ENCODE assay signal across 2 cellular contexts in the genomic region with DNA sequence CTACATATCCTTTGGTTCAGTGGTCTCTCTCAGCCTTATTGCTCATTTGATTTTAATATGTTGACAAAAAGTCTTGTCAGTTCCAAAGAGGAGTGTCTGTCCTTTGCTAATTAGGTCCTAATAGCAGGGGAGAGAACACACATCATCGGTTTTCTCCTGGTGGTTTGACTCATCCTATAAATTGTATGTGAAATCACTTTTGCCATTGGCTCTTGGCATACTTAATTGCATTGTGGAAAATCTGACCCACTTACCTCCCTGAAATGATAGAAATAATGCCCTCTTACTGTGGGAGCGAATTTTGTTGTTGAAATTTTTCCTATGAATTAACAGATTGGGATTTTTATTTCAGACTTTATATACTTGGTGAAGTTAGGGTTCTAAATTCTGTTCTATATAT.
TF ChIP-seq lines count a peak whose summit lies in the region.

No MANE protein-coding gene starts in this region.

TF ChIP-seq in HEK293, 187 proteins besides CTCF, POLR2A, EP300 and RAD21:
- no peak for TF ChIP-seq ZNF169 (tag by site-specific recombination; IDR thresholded peaks at IDR 0.05)
- no peak for TF ChIP-seq ZNF623 (tag by site-specific recombination; IDR thresholded peaks at IDR 0.05)
- peak; percentile 62 for TF ChIP-seq SP7 (tag by site-specific recombination; IDR thresholded peaks at IDR 0.05)

TF ChIP-seq in K562, 482 proteins besides CTCF, POLR2A, EP300 and RAD21:
- TF ChIP-seq ZNF41 (CRISPR knock-in tag; conservative IDR thresholded peaks at IDR 0.05) (no peak), SAFB (IDR thresholded peaks at IDR 0.05; ENCODE audit: borderline replicate concordance, low read depth, low read length) (no peak), ZNF354B (CRISPR knock-in tag; IDR thresholded peaks at IDR 0.05) (no peak), HDAC8 (tag; IDR thresholded peaks at IDR 0.05) (no peak), BACH1 (tag; IDR thresholded peaks at IDR 0.05) (no peak), GABPA (tag; conservative IDR thresholded peaks at IDR 0.05; ENCODE audit: low read depth) (no peak), RBM39 (optimal IDR thresholded peaks at IDR 0.05; ENCODE audit: low read depth, low read length) (no peak), NEUROD1 (IDR thresholded peaks at IDR 0.05; ENCODE audit: borderline replicate concordance, low read depth, low read length, partially characterized antibody) (no peak), NCOA4 (IDR thresholded peaks at IDR 0.05; ENCODE audit: partially characterized antibody) (no peak), BRF1 (IDR thresholded peaks at IDR 0.05; ENCODE audit: borderline replicate concordance, extremely low read depth, insufficient read length) (no peak), ZNF232 (CRISPR knock-in tag; IDR thresholded peaks at IDR 0.05) (no peak), HMG20B (CRISPR knock-in tag; IDR thresholded peaks at IDR 0.05) (no peak), ZNF146 (CRISPR knock-in tag; IDR thresholded peaks at IDR 0.05; ENCODE audit: unreplicated experiment) (no peak), PHF8 (IDR thresholded peaks at IDR 0.05; ENCODE audit: borderline replicate concordance, low read length) (no peak)
- TF ChIP-seq, protein P1, sequence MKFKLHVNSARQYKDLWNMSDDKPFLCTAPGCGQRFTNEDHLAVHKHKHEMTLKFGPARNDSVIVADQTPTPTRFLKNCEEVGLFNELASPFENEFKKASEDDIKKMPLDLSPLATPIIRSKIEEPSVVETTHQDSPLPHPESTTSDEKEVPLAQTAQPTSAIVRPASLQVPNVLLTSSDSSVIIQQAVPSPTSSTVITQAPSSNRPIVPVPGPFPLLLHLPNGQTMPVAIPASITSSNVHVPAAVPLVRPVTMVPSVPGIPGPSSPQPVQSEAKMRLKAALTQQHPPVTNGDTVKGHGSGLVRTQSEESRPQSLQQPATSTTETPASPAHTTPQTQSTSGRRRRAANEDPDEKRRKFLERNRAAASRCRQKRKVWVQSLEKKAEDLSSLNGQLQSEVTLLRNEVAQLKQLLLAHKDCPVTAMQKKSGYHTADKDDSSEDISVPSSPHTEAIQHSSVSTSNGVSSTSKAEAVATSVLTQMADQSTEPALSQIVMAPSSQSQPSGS (CRISPR knock-in tag; IDR thresholded peaks at IDR 0.05), result no peak
- TF ChIP-seq, protein P2, sequence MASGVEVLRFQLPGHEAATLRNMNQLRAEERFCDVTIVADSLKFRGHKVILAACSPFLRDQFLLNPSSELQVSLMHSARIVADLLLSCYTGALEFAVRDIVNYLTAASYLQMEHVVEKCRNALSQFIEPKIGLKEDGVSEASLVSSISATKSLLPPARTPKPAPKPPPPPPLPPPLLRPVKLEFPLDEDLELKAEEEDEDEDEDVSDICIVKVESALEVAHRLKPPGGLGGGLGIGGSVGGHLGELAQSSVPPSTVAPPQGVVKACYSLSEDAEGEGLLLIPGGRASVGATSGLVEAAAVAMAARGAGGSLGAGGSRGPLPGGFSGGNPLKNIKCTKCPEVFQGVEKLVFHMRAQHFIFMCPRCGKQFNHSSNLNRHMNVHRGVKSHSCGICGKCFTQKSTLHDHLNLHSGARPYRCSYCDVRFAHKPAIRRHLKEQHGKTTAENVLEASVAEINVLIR (CRISPR knock-in tag; IDR thresholded peaks at IDR 0.05), result no peak
- TF ChIP-seq, protein P3, sequence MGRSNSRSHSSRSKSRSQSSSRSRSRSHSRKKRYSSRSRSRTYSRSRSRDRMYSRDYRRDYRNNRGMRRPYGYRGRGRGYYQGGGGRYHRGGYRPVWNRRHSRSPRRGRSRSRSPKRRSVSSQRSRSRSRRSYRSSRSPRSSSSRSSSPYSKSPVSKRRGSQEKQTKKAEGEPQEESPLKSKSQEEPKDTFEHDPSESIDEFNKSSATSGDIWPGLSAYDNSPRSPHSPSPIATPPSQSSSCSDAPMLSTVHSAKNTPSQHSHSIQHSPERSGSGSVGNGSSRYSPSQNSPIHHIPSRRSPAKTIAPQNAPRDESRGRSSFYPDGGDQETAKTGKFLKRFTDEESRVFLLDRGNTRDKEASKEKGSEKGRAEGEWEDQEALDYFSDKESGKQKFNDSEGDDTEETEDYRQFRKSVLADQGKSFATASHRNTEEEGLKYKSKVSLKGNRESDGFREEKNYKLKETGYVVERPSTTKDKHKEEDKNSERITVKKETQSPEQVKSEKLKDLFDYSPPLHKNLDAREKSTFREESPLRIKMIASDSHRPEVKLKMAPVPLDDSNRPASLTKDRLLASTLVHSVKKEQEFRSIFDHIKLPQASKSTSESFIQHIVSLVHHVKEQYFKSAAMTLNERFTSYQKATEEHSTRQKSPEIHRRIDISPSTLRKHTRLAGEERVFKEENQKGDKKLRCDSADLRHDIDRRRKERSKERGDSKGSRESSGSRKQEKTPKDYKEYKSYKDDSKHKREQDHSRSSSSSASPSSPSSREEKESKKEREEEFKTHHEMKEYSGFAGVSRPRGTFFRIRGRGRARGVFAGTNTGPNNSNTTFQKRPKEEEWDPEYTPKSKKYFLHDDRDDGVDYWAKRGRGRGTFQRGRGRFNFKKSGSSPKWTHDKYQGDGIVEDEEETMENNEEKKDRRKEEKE (IDR thresholded peaks at IDR 0.05; ENCODE audit: borderline replicate concordance in 1 of 2, control insufficient read depth in 1 of 2, low read depth in 2 of 2, low read length in 1 of 2), result no peak
